Comparison of ENCODE assay signal across 10 cellular contexts in the genomic region with DNA sequence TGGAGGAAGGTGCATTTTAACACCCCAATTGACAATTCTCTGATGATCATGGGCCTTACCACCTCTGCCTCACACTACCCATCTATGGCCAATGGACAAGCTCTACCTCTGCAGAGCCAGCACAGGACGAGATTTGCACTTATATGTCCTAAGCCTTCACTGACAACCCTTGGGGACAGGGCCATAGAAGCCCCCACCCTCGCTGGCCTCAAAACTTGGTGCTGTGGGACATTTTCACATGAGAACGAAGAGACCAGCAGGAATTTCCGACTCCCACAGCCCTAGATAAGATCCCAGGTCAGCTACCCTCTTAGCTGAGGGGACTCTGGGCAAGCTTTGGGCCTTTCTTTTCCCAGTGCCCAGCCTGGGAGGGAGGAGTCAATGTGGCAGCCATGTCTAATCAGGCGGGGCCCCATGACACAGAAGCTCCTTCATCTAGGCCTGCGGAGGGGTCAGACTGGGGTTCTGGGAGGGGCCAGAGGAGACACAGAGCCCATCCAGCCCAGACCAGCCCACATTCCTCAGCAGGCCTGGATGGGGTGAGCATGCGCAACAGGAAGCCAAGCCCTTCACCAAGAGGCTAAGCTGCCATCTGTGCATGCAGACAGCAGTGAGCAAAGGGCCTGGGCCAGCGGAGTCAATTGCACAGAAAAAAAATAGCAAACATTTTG. TPM values are rescaled to one million over a fixed set of nuclear protein-coding genes. Genes with fewer than 3 reads are reported as not detected.
DNase-seq lines count a peak whose midpoint lies in the region; ATAC-seq and TF ChIP-seq lines count a peak whose summit lies in the region.
"Had no signal": no experiment of that assay in that cellular context is flagged by ENCODE, and none has a peak within 500 bp of the region (broad histone marks: within the 10 kb centered on the region; RNA-seq: fewer than 3 reads in every experiment).

No MANE protein-coding gene starts in this region.

- peak; percentile 58 for ATAC-seq in left lung
- ATAC-seq in activated T-cell treated with anti-CD3 and anti-CD28 coated beads, Interleukin-2, amount 50 U/mL, for 72 hours (replicated peaks in 1 of 2): no peak
- ATAC-seq in GM18907 (IDR thresholded peaks at IDR 0.05; ENCODE audit: unreplicated experiment): no peak
- no peak for ATAC-seq in HG03457 (IDR thresholded peaks at IDR 0.05; ENCODE audit: unreplicated experiment)
- ATAC-seq: stimulated activated memory B cell treated with anti-CD40 and anti-IgM and Interleukin-4, amounts not matched to agents 10 μg/mL and 1 μg/mL and 100 μg/mL, for 72 hours had no signal

- H3K27me3 ChIP-seq in left lung (peaks cover 0 to 4% of the 10 kb centered on the region in 2 donors), testis (no peaks in the 10 kb centered on the region)

- peak; percentile 32 to 72 for DNase-seq in NCI-H524 (lab: John Stamatoyannopoulos, UW)
- peak; percentile 83 for DNase-seq in ecto neural progenitor cell (ENCODE audit: low spot score)
- DNase-seq in left lung: no peak
- peak; percentile 51 for DNase-seq in testis
- DNase-seq in activated T-cell treated with anti-CD3 and anti-CD28 coated beads, Interleukin-2, amount 50 U/mL, for 72 hours: no peak
- DNase-seq: activated CD4-positive, alpha-beta memory T cell treated with anti-CD3 and anti-CD28 coated beads, Interleukin-2, amount 10 ng/mL, durations not matched to agents 7 days and 5 days; GDM1 had no signal

- peaks cover 20% of the 10 kb centered on the region for H3K27me3 Mint-ChIP-seq in activated T-cell treated with anti-CD3 and anti-CD28 coated beads, Interleukin-2, amount 50 U/mL, for 72 hours (ENCODE audit: low read depth)
- H3K27me3 Mint-ChIP-seq: activated CD4-positive, alpha-beta memory T cell treated with anti-CD3 and anti-CD28 coated beads, Interleukin-2, amount 10 ng/mL, durations not matched to agents 7 days and 5 days; stimulated activated memory B cell treated with anti-CD40 and anti-IgM and Interleukin-4, amounts not matched to agents 10 μg/mL and 1 μg/mL and 100 μg/mL, for 72 hours had no signal

- no peak for TF ChIP-seq POLR2A in testis (IDR thresholded peaks at IDR 0.05)

- H3K4me1 ChIP-seq in left lung: no peaks in the 10 kb centered on the region
- H3K4me1 ChIP-seq in testis: no peaks in the 10 kb centered on the region

- H3K36me3 ChIP-seq in left lung: no peaks in the 10 kb centered on the region
- no peaks in the 10 kb centered on the region for H3K36me3 ChIP-seq in testis (ENCODE audit: low read depth, missing control alignments)

- no peak overlapping the region for H3K27ac Mint-ChIP-seq in activated T-cell treated with anti-CD3 and anti-CD28 coated beads, Interleukin-2, amount 50 U/mL, for 72 hours
- H3K27ac Mint-ChIP-seq: activated CD4-positive, alpha-beta memory T cell treated with anti-CD3 and anti-CD28 coated beads, Interleukin-2, amount 10 ng/mL, durations not matched to agents 7 days and 5 days; stimulated activated memory B cell treated with anti-CD40 and anti-IgM and Interleukin-4, amounts not matched to agents 10 μg/mL and 1 μg/mL and 100 μg/mL, for 72 hours had no signal

- TF ChIP-seq CTCF in left lung (IDR thresholded peaks at IDR 0.05) (no peak), testis (IDR thresholded peaks at IDR 0.05) (no peak)

- H3K9me3 ChIP-seq in left lung (no peaks in the 10 kb centered on the region), testis (no peaks in the 10 kb centered on the region)

- H3K9me3 Mint-ChIP-seq in activated T-cell treated with anti-CD3 and anti-CD28 coated beads, Interleukin-2, amount 50 U/mL, for 72 hours: no peaks in the 10 kb centered on the region
- H3K9me3 Mint-ChIP-seq: activated CD4-positive, alpha-beta memory T cell treated with anti-CD3 and anti-CD28 coated beads, Interleukin-2, amount 10 ng/mL, durations not matched to agents 7 days and 5 days; stimulated activated memory B cell treated with anti-CD40 and anti-IgM and Interleukin-4, amounts not matched to agents 10 μg/mL and 1 μg/mL and 100 μg/mL, for 72 hours had no signal

- intact Hi-C loops in left lung (cut with DNase I): no loop called here
- intact Hi-C loops in testis (cut with DNase I; ENCODE audit: low total_unique reads): no loop called here

- 77 to 80% methylated on average over 2 to 8 of the region's 8 CpGs for WGBS in testis, 2 donors

- H3K4me3 ChIP-seq in left lung (no peak overlapping the region), testis (no peak overlapping the region)

- H3K4me1 Mint-ChIP-seq in activated T-cell treated with anti-CD3 and anti-CD28 coated beads, Interleukin-2, amount 50 U/mL, for 72 hours (ENCODE audit: low read depth): no peaks in the 10 kb centered on the region
- H3K4me1 Mint-ChIP-seq: activated CD4-positive, alpha-beta memory T cell treated with anti-CD3 and anti-CD28 coated beads, Interleukin-2, amount 10 ng/mL, durations not matched to agents 7 days and 5 days; stimulated activated memory B cell treated with anti-CD40 and anti-IgM and Interleukin-4, amounts not matched to agents 10 μg/mL and 1 μg/mL and 100 μg/mL, for 72 hours had no signal

- H3K36me3 Mint-ChIP-seq in activated T-cell treated with anti-CD3 and anti-CD28 coated beads, Interleukin-2, amount 50 U/mL, for 72 hours (ENCODE audit: insufficient read depth in 2 of 2): no peaks in the 10 kb centered on the region
- H3K36me3 Mint-ChIP-seq: stimulated activated memory B cell treated with anti-CD40 and anti-IgM and Interleukin-4, amounts not matched to agents 10 μg/mL and 1 μg/mL and 100 μg/mL, for 72 hours had no signal

- H3K27ac ChIP-seq in left lung (no peak overlapping the region), testis (no peak overlapping the region)

- no peak overlapping the region for H3K4me3 Mint-ChIP-seq in activated T-cell treated with anti-CD3 and anti-CD28 coated beads, Interleukin-2, amount 50 U/mL, for 72 hours
- H3K4me3 Mint-ChIP-seq: activated CD4-positive, alpha-beta memory T cell treated with anti-CD3 and anti-CD28 coated beads, Interleukin-2, amount 10 ng/mL, durations not matched to agents 7 days and 5 days; stimulated activated memory B cell treated with anti-CD40 and anti-IgM and Interleukin-4, amounts not matched to agents 10 μg/mL and 1 μg/mL and 100 μg/mL, for 72 hours had no signal

RNA-seq across cellular contexts. Expression of gene PJA1, which starts 12.1 kb away (rescaled TPM):
- 10 to 100 TPM; 20.7 to 28.7 TPM for total RNA-seq in left lung
- 100 to 1,000 TPM in 1 of 2 donors, 10 to 100 TPM in 1; 56.6 to 101 TPM for total RNA-seq in testis
- polyA plus RNA-seq in testis (ENCODE audit: insufficient read depth, low read depth, low replicate concordance): 61.8 TPM
- 10 to 100 TPM; 26.3 to 27.4 TPM for total RNA-seq in activated T-cell treated with anti-CD3 and anti-CD28 coated beads, Interleukin-2, amount 50 U/mL, for 72 hours

Comparison
In these comparisons a context has a peak if more than half of its experiments do, and no peak if none do; other contexts are left out.
1. DNase-seq: peak in NCI-H524 (2 of 2), ecto neural progenitor cell (single experiment) and testis (single experiment); none in left lung (0 of 2) and activated T-cell treated with anti-CD3 and anti-CD28 coated beads, Interleukin-2, amount 50 U/mL, for 72 hours (0 of 2).